Comparison of ENCODE assay signal across 12 cellular contexts in genomic region chr18:58140366-58141325, GRCh38.
DNase-seq lines count a peak whose midpoint lies in the region; TF ChIP-seq lines count a peak whose summit lies in the region.
"Had no signal": no experiment of that assay in that cellular context is flagged by ENCODE, and none has a peak within 500 bp of the region (broad histone marks: within the 10 kb centered on the region; RNA-seq: fewer than 3 reads in every experiment).

No MANE protein-coding gene starts in this region.

- intact Hi-C loops in ascending aorta (cut with DNase I): no loop called here

- H3K27me3 ChIP-seq in ascending aorta: no peaks in the 10 kb centered on the region
- H3K27me3 ChIP-seq: BLaER1 had no signal

- H3K27ac Mint-ChIP-seq in brain: peak overlapping the region; percentile 61 to 96 (median 90)
- H3K27ac Mint-ChIP-seq in mesothelial cell of epicardium: peak overlapping the region; percentile 32
- H3K27ac Mint-ChIP-seq: natural killer cell treated with Interleukin-12 subunit alpha and Interleukin-12 subunit beta and Interleukin-15 and Interleukin-18, amount 100 ng/mL, for 72 hours; stimulated activated naive CD8-positive, alpha-beta T cell treated with anti-CD3 and anti-CD28 coated beads, Interleukin-15, Interleukin-2, amounts not matched to agents 100 ng/mL and 50 ng/mL, for 24 hours had no signal

- TF ChIP-seq CTCF in C4-2B (conservative IDR thresholded peaks at IDR 0.05) (peak; percentile 30), brain (conservative IDR thresholded peaks at IDR 0.05) (no peak), mesothelial cell of epicardium (IDR thresholded peaks at IDR 0.05; ENCODE audit: unreplicated experiment) (no peak), ascending aorta (IDR thresholded peaks at IDR 0.05) (no peak)

- H3K36me3 Mint-ChIP-seq in brain: peaks cover 18% of the 10 kb centered on the region
- H3K36me3 Mint-ChIP-seq in mesothelial cell of epicardium: peaks cover 10% of the 10 kb centered on the region
- H3K36me3 Mint-ChIP-seq: natural killer cell treated with Interleukin-12 subunit alpha and Interleukin-12 subunit beta and Interleukin-15 and Interleukin-18, amount 100 ng/mL, for 72 hours had no signal

- H3K36me3 ChIP-seq in ascending aorta: no peaks in the 10 kb centered on the region
- H3K36me3 ChIP-seq: BLaER1 had no signal

- H3K27me3 Mint-ChIP-seq in brain (peaks cover 3% of the 10 kb centered on the region), mesothelial cell of epicardium (ENCODE audit: low read depth) (no peaks in the 10 kb centered on the region)

- H3K27ac ChIP-seq in C4-2B (peak overlapping the region; percentile 21), ascending aorta (no peak overlapping the region)
- H3K27ac ChIP-seq: BLaER1 had no signal

- H3K9me3 Mint-ChIP-seq in brain (peaks cover 0 to 14% (median 12%) of the 10 kb centered on the region in 5 experiments), mesothelial cell of epicardium (peaks cover 10% of the 10 kb centered on the region)
- H3K9me3 Mint-ChIP-seq: natural killer cell treated with Interleukin-12 subunit alpha and Interleukin-12 subunit beta and Interleukin-15 and Interleukin-18, amount 100 ng/mL, for 72 hours; stimulated activated naive CD8-positive, alpha-beta T cell treated with anti-CD3 and anti-CD28 coated beads, Interleukin-15, Interleukin-2, amounts not matched to agents 100 ng/mL and 50 ng/mL, for 24 hours had no signal

- H3K4me3 ChIP-seq in ascending aorta: no peak overlapping the region
- H3K4me3 ChIP-seq: BLaER1 had no signal

- peaks cover 93% of the 10 kb centered on the region for H3K4me1 Mint-ChIP-seq in brain
- H3K4me1 Mint-ChIP-seq in mesothelial cell of epicardium: peaks cover 9% of the 10 kb centered on the region

- no peaks in the 10 kb centered on the region for H3K9me3 ChIP-seq in ascending aorta
- H3K9me3 ChIP-seq: BLaER1 had no signal

- peak; percentile 95 for DNase-seq in NCI-H146 (lab: John Stamatoyannopoulos, UW)
- DNase-seq in mesothelial cell of epicardium (ENCODE audit: low spot score in 2 of 2, unreplicated experiment in 2 of 2): no peak
- DNase-seq in GF-D8 (lab: John Stamatoyannopoulos, UW): no peak
- no peak for DNase-seq in activated T-cell treated with anti-CD3 and anti-CD28 coated beads, Interleukin-2, amount 50 U/mL, for 1 hour
- no peak for DNase-seq in DMS79 (lab: John Stamatoyannopoulos, UW)
- DNase-seq in ascending aorta (ENCODE audit: low spot score in 2 of 2): no peak
- DNase-seq: activated T-cell treated with anti-CD3 and anti-CD28 coated beads for 4 hours had no signal

- H3K4me3 Mint-ChIP-seq in brain (peak overlapping the region in 3 of 5 experiments; percentile 9 to 63 (median 49)), mesothelial cell of epicardium (no peak overlapping the region)
- H3K4me3 Mint-ChIP-seq: natural killer cell treated with Interleukin-12 subunit alpha and Interleukin-12 subunit beta and Interleukin-15 and Interleukin-18, amount 100 ng/mL, for 72 hours; stimulated activated naive CD8-positive, alpha-beta T cell treated with anti-CD3 and anti-CD28 coated beads, Interleukin-15, Interleukin-2, amounts not matched to agents 100 ng/mL and 50 ng/mL, for 24 hours had no signal

- H3K4me1 ChIP-seq in ascending aorta: no peaks in the 10 kb centered on the region
